Comparison of ENCODE assay signal across 33 cellular contexts in the genomic region with DNA sequence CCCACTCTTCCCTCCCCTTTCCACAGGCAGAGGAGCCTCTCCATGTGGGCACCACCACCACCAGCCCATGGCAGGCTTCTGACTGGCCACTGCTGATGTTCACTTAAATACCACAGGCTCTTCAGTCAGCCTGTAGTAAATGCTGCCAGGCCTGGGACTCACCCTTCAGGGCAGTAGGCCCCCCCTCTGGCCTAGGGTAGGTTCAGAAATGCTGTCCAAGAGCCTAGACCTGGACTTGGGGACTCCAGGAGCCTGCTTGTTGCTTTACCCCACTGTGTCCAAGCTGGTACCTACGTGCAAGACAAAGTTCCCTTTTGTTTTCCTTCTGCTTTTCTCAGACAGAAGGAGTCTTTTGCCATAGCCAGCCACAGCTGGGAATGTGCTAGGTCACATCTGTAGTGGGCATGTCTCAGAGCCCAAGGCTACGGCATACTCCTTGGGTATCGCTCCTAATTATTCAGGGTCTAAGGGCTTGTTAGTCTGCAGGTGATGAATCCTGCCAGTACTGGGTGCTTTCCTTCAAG.
"Had no signal": no experiment of that assay in that cellular context is flagged by ENCODE, and none has a peak within 500 bp of the region (broad histone marks: within the 10 kb centered on the region; RNA-seq: fewer than 3 reads in every experiment).

No MANE protein-coding gene starts in this region.

- H3K27me3 ChIP-seq: ascending aorta, cardiac muscle cell, Peyer's patch, SJSA1 had no signal

- H3K9me3 ChIP-seq: Peyer's patch, SJSA1, SK-N-SH had no signal

- H3K27me3 Mint-ChIP-seq: activated CD4-positive, alpha-beta T cell treated with anti-CD3 and anti-CD28 coated beads for 36 hours; activated CD4-positive, alpha-beta T cell treated with anti-CD3 and anti-CD28 coated beads, Interleukin-2, amount 10 ng/mL, durations not matched to agents 7 days and 5 days; activated naive CD4-positive, alpha-beta T cell treated with anti-CD3 and anti-CD28 coated beads, Interleukin-2, amount 50 U/mL, for 24 hours; activated naive CD8-positive, alpha-beta T cell treated with anti-CD3 and anti-CD28 coated beads, Interleukin-2, amount 10 ng/mL, durations not matched to agents 7 days and 5 days; central memory CD8-positive, alpha-beta T cell had no signal

- H3K27ac Mint-ChIP-seq: activated CD4-positive, alpha-beta T cell treated with anti-CD3 and anti-CD28 coated beads for 36 hours; activated CD4-positive, alpha-beta T cell treated with anti-CD3 and anti-CD28 coated beads, Interleukin-2, amount 10 ng/mL, durations not matched to agents 7 days and 5 days; activated CD8-positive, alpha-beta T cell treated with anti-CD3 and anti-CD28 coated beads, Interleukin-2, amount 10 ng/mL, durations not matched to agents 7 days and 5 days; activated naive CD4-positive, alpha-beta T cell treated with anti-CD3 and anti-CD28 coated beads, Interleukin-2, amount 50 U/mL, for 24 hours; activated naive CD8-positive, alpha-beta T cell treated with anti-CD3 and anti-CD28 coated beads, Interleukin-2, amount 10 ng/mL, durations not matched to agents 7 days and 5 days; T-helper 1 cell treated with Interleukin-12 subunit alpha and Interleukin-12 subunit beta and Interleukin-4 antibody, amounts not matched to agents 30 μg/mL and 1 μg/mL, for 36 hours; T-helper 2 cell treated with Interferon-gamma antibody and Interleukin-4, amounts not matched to agents 5 μg/mL and 100 μg/mL, for 36 hours; WTC11 had no signal

- H3K9me3 Mint-ChIP-seq: activated naive CD4-positive, alpha-beta T cell treated with anti-CD3 and anti-CD28 coated beads, Interleukin-2, amount 50 U/mL, for 24 hours; activated naive CD8-positive, alpha-beta T cell treated with anti-CD3 and anti-CD28 coated beads, Interleukin-2, amount 10 ng/mL, durations not matched to agents 7 days and 5 days; activated T-cell treated with anti-CD3 and anti-CD28 coated beads, Interleukin-2, amount 50 U/mL, for 4 hours; central memory CD8-positive, alpha-beta T cell; T-helper 1 cell treated with Interleukin-12 subunit alpha and Interleukin-12 subunit beta and Interleukin-4 antibody, amounts not matched to agents 30 μg/mL and 1 μg/mL, for 36 hours; T-helper 2 cell treated with Interferon-gamma antibody and Interleukin-4, amounts not matched to agents 5 μg/mL and 100 μg/mL, for 36 hours; WTC11 had no signal

- H3K27ac ChIP-seq: ascending aorta, cardiac muscle cell, Peyer's patch, SJSA1 had no signal

- DNase-seq: activated CD4-positive, alpha-beta T cell treated with anti-CD3 and anti-CD28 coated beads for 36 hours; activated CD4-positive, alpha-beta T cell treated with anti-CD3 and anti-CD28 coated beads, Interleukin-2, amount 10 ng/mL, durations not matched to agents 7 days and 5 days; activated CD4-positive, alpha-beta T cell treated with anti-CD3 and anti-CD28 coated beads, Interleukin-2, amount 50 U/mL, for 48 hours; activated CD8-positive, alpha-beta T cell treated with anti-CD3 and anti-CD28 coated beads, Interleukin-2, amount 10 ng/mL, durations not matched to agents 7 days and 5 days; activated effector memory CD4-positive, alpha-beta T cell treated with Interleukin-2 at 50 U/mL for 16 hours; activated naive CD8-positive, alpha-beta T cell treated with anti-CD3 and anti-CD28 coated beads, Interleukin-2, amount 10 ng/mL, durations not matched to agents 7 days and 5 days; activated T-cell treated with anti-CD3 and anti-CD28 coated beads, Interleukin-2, amount 50 U/mL, for 4 hours; amygdala; NCI-H1048; NCI-H1105 treated with DMSO at 0.1 percent for 48 hours; NCI-H1436; NCI-H1694; NCI-H1930; NCI-H2081 treated with DMSO at 0.1 percent for 48 hours; NCI-H226; NCI-H446 treated with DMSO at 0.1 percent for 48 hours; NCI-H524; NCI-H69; NCI-H82; PC-3; Peyer's patch; RPMI8226; SHP77 treated with DMSO at 0.1 percent for 48 hours; SK-N-SH had no signal

- H3K4me3 Mint-ChIP-seq: activated CD4-positive, alpha-beta T cell treated with anti-CD3 and anti-CD28 coated beads for 36 hours; activated CD4-positive, alpha-beta T cell treated with anti-CD3 and anti-CD28 coated beads, Interleukin-2, amount 10 ng/mL, durations not matched to agents 7 days and 5 days; activated CD8-positive, alpha-beta T cell treated with anti-CD3 and anti-CD28 coated beads, Interleukin-2, amount 10 ng/mL, durations not matched to agents 7 days and 5 days; activated naive CD4-positive, alpha-beta T cell treated with anti-CD3 and anti-CD28 coated beads, Interleukin-2, amount 50 U/mL, for 24 hours; activated naive CD8-positive, alpha-beta T cell treated with anti-CD3 and anti-CD28 coated beads, Interleukin-2, amount 10 ng/mL, durations not matched to agents 7 days and 5 days; activated T-cell treated with anti-CD3 and anti-CD28 coated beads, Interleukin-2, amount 50 U/mL, for 4 hours; central memory CD8-positive, alpha-beta T cell; T-helper 1 cell treated with Interleukin-12 subunit alpha and Interleukin-12 subunit beta and Interleukin-4 antibody, amounts not matched to agents 30 μg/mL and 1 μg/mL, for 36 hours; T-helper 2 cell treated with Interferon-gamma antibody and Interleukin-4, amounts not matched to agents 5 μg/mL and 100 μg/mL, for 36 hours; WTC11 had no signal

- H3K4me1 ChIP-seq: ascending aorta, Peyer's patch, SJSA1 had no signal

- H3K9ac ChIP-seq: SK-N-SH had no signal

- H3K4me2 ChIP-seq: SK-N-SH had no signal

- H3K4me3 ChIP-seq: ascending aorta, cardiac muscle cell, Peyer's patch, SJSA1 had no signal

- H3K36me3 ChIP-seq: SJSA1 had no signal

- ATAC-seq: activated CD4-positive, alpha-beta T cell treated with anti-CD3 and anti-CD28 coated beads for 36 hours; activated CD4-positive, CD25-positive, alpha-beta regulatory T cell treated with anti-CD3 and anti-CD28 coated beads, Interleukin-2, amount 50 U/mL, for 24 hours; activated CD8-positive, alpha-beta T cell treated with anti-CD3 and anti-CD28 coated beads, Interleukin-2, amount 10 ng/mL, durations not matched to agents 7 days and 5 days; activated T-cell treated with anti-CD3 and anti-CD28 coated beads, Interleukin-2, amount 50 U/mL, for 4 hours; PC-3; WTC11 had no signal
